Comparison of ENCODE assay signal across 1 cellular context in genomic region chr16:50683689-50684374, GRCh38.
A peak's percentile ranks its signal among the peaks of the same experiment; 100 is the strongest.
TF ChIP-seq lines count a peak whose summit lies in the region.

No MANE protein-coding gene starts in this region.

TF ChIP-seq in GM12878, 131 proteins besides CTCF, POLR2A, EP300 and RAD21 (continued from another document and continues in another):
- no peak for TF ChIP-seq CUX1 (IDR thresholded peaks at IDR 0.05; ENCODE audit: insufficient replicate concordance, low read depth, low read length)
- peak; percentile 89 for TF ChIP-seq TBL1XR1 (IDR thresholded peaks at IDR 0.05; ENCODE audit: low read depth, low read length)
- TF ChIP-seq PRDM15 (CRISPR knock-in tag; IDR thresholded peaks at IDR 0.05) = no peak
- TF ChIP-seq CEBPZ (IDR thresholded peaks at IDR 0.05; ENCODE audit: low read depth, low read length) = no peak
- TF ChIP-seq STAT1 (conservative IDR thresholded peaks at IDR 0.05) = no peak
- TF ChIP-seq RELB (IDR thresholded peaks at IDR 0.05; ENCODE audit: low read depth) = peak; percentile 99
- 0 out of 2 replicates have a peak, but pooled peaks have one; percentile 56 for TF ChIP-seq TAF1 (IDR thresholded peaks at IDR 0.05; ENCODE audit: borderline replicate concordance, low read depth, low read length)
- TF ChIP-seq FOXK2 (IDR thresholded peaks at IDR 0.05) = 0 out of 2 replicates have a peak, but pooled peaks have one; percentile 25
- no peak for TF ChIP-seq SREBF1 (IDR thresholded peaks at IDR 0.05; ENCODE audit: low read length)
- TF ChIP-seq JUNB (IDR thresholded peaks at IDR 0.05) = no peak
- peak; percentile 82 for TF ChIP-seq RB1 (IDR thresholded peaks at IDR 0.05; ENCODE audit: borderline replicate concordance)
- no peak; the same call in 1 of the 2 replicates for TF ChIP-seq BMI1 (IDR thresholded peaks at IDR 0.05; ENCODE audit: borderline replicate concordance)
- no peak; the same call in none of the 2 replicates for TF ChIP-seq POLR2AphosphoS5 (IDR thresholded peaks at IDR 0.05; ENCODE audit: low read length)
- TF ChIP-seq MTA2 (IDR thresholded peaks at IDR 0.05; ENCODE audit: low read depth) = peak; percentile 86
- TF ChIP-seq ETV6 (conservative IDR thresholded peaks at IDR 0.05 in 1 of 2, IDR thresholded peaks at IDR 0.05 in 1 of 2; ENCODE audit: borderline replicate concordance in 1 of 2, low read depth in 1 of 2) = peak in 1 of 2 experiments; percentile 85; a peak in 2 of 4 replicates
- TF ChIP-seq CHD4 (IDR thresholded peaks at IDR 0.05) = no peak
- no peak; the same call in 1 of the 2 replicates for TF ChIP-seq ZNF207 (IDR thresholded peaks at IDR 0.05; ENCODE audit: borderline replicate concordance)
- no peak; the same call in 1 of the 2 replicates for TF ChIP-seq ZBTB40 (IDR thresholded peaks at IDR 0.05; ENCODE audit: borderline replicate concordance)
- no peak for TF ChIP-seq SUZ12 (IDR thresholded peaks at IDR 0.05; ENCODE audit: unreplicated experiment)
- TF ChIP-seq ZNF687 (IDR thresholded peaks at IDR 0.05) = peak; percentile 89
- TF ChIP-seq MLLT1 (IDR thresholded peaks at IDR 0.05) = peak; percentile 93
